9 cellular contexts compared by ENCODE assay signal in the genomic region with DNA sequence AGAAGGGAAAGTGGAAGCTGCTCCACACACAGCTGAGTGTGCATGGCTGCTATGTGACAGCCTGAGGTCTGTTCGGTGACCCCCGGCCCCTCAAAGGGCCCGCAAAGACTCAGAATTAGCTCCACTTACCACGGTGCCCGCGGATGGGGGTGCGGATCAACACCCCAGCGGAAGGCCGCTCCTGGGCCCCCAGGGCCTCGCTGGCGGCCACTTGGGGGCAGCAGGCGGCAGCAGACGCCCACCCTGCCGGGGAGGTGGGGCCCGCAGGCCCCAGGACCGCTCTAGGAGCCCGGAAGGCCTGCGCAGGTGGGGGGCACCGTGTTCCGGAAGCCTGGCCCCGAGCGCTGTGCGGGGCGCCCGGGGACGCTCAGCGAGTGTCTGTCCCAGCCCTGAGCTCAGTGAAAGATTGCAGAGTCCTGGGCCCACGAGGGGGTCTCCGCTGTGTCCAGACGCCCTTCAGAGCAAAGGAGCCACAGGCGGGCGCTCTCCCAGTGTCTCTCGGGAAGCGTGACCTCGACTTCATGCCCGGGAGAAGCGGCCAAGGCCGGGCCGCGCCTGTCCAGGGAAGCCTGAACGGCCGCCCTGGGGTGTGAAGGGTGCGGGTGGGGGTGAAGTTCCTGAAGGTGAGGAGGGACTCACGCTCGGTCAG.
DNase-seq lines count a peak whose midpoint lies in the region; ATAC-seq, FAIRE-seq and TF ChIP-seq lines count a peak whose summit lies in the region.
"Had no signal": no experiment of that assay in that cellular context is flagged by ENCODE, and none has a peak within 500 bp of the region (broad histone marks: within the 10 kb centered on the region; RNA-seq: fewer than 3 reads in every experiment).

No MANE protein-coding gene starts in this region.

- H2AFZ ChIP-seq in H1 (ENCODE audit: low read length): peak overlapping the region; percentile 98

- 29% methylated on average over 43 of the region's 45 CpGs; no CpG with 5 or more reads in 1 of the 2 experiments for WGBS in H1 (ENCODE audit: extremely low coverage in 1 of 2, insufficient coverage in 1 of 2, insufficient read length in 1 of 2, insufficient replicate concordance in 2 of 2, low coverage in 1 of 2, low lambda C conversion rate in 2 of 2, missing lambda C conversion rate in 1 of 2), 2 experiments
- 14 to 21% methylated on average over 21 to 42 of the region's 45 CpGs for WGBS in tibial nerve, 2 donors

- no peak for TF ChIP-seq EP300 in H1 (IDR thresholded peaks at IDR 0.05; ENCODE audit: borderline replicate concordance in 1 of 2, low read depth in 2 of 2, low read length in 2 of 2)
- TF ChIP-seq EP300 in tibial nerve (IDR thresholded peaks at IDR 0.05): peak in 1 of 2 donors; percentile 5

- H3K56ac ChIP-seq in H1 (replicated peaks; ENCODE audit: insufficient read length, low read depth, low read length): no peak overlapping the region

- no peaks in the 10 kb centered on the region; the same call in 1 of the 2 replicates for H3K23me2 ChIP-seq in H1 (ENCODE audit: low read depth, low read length)

- peaks cover 17% of the 10 kb centered on the region for H3K27me3 Mint-ChIP-seq in activated CD4-positive, alpha-beta T cell treated with anti-CD3 and anti-CD28 coated beads, Interleukin-2, amount 10 ng/mL, durations not matched to agents 24 days and 14 days
- peaks cover 20 to 42% (median 24%) of the 10 kb centered on the region in 5 donors for H3K27me3 Mint-ChIP-seq in naive thymus-derived CD4-positive, alpha-beta T cell

- no peaks in the 10 kb centered on the region for H3K4me1 Mint-ChIP-seq in activated CD4-positive, alpha-beta T cell treated with anti-CD3 and anti-CD28 coated beads, Interleukin-2, amount 10 ng/mL, durations not matched to agents 24 days and 14 days
- peaks cover 0 to 10% (median 6%) of the 10 kb centered on the region in 7 donors for H3K4me1 Mint-ChIP-seq in naive thymus-derived CD4-positive, alpha-beta T cell

- H3K18ac ChIP-seq in H1 (ENCODE audit: extremely low read depth, low read length): peak overlapping the region; percentile 80; the same call in 1 of the 2 replicates

- H3K4ac ChIP-seq in H1 (replicated peaks; ENCODE audit: insufficient read length, low read depth, low read length): no peak overlapping the region

- H3K9me3 Mint-ChIP-seq in activated CD4-positive, alpha-beta T cell treated with anti-CD3 and anti-CD28 coated beads, Interleukin-2, amount 10 ng/mL, durations not matched to agents 24 days and 14 days: no peaks in the 10 kb centered on the region
- peaks cover 0 to 1% (median 0%) of the 10 kb centered on the region in 11 donors for H3K9me3 Mint-ChIP-seq in naive thymus-derived CD4-positive, alpha-beta T cell

- H2BK120ac ChIP-seq in H1 (replicated peaks; ENCODE audit: low read depth, low read length): peak overlapping the region; percentile 77

- 0 out of 2 replicates have a peak overlapping the region, but pooled peaks have one; percentile 76 for H2BK15ac ChIP-seq in H1 (ENCODE audit: low read length)

- TF ChIP-seq POLR2A in H1 (IDR thresholded peaks at IDR 0.05; ENCODE audit: control extremely low read depth in 1 of 2, low read depth in 2 of 2, low read length in 2 of 2): no peak
- no peak for TF ChIP-seq POLR2A in tibial nerve (IDR thresholded peaks at IDR 0.05)

- H3K27me3 ChIP-seq in H1 (replicated peaks in 1 of 4; ENCODE audit: control insufficient read depth in 3 of 4, extremely low read depth in 1 of 4, insufficient read depth in 3 of 4, low read length in 3 of 4) (peaks cover 0 to 2% (median 0%) of the 10 kb centered on the region in 4 experiments; a peak in 2 of 7 replicates), tibial nerve (no peaks in the 10 kb centered on the region)
- H3K27me3 ChIP-seq in naive thymus-derived CD4-positive, alpha-beta T cell (ENCODE audit: control insufficient read depth in 2 of 2, insufficient read depth in 2 of 2, low read length in 2 of 2): no peaks in the 10 kb centered on the region

- H3K27ac ChIP-seq in H1 (ENCODE audit: low read depth, low read length) (no peak overlapping the region), tibial nerve (peak overlapping the region; percentile 29 to 73 (median 37))
- H3K27ac ChIP-seq in naive thymus-derived CD4-positive, alpha-beta T cell (ENCODE audit: low read depth, low read length): no peak overlapping the region

- no peak overlapping the region for H2BK12ac ChIP-seq in H1 (ENCODE audit: low read depth, low read length)

- H3K4me2 ChIP-seq in H1 (ENCODE audit: insufficient read depth in 1 of 2, low read depth in 2 of 2, low read length in 2 of 2): peak overlapping the region; percentile 57 to 63

- peaks cover 0 to 7% (median 5%) of the 10 kb centered on the region in 4 experiments; a peak in 5 of 7 replicates for H3K4me1 ChIP-seq in H1 (replicated peaks in 1 of 4; ENCODE audit: control insufficient read depth in 3 of 4, insufficient read depth in 4 of 4, low read length in 3 of 4)
- no peaks in the 10 kb centered on the region for H3K4me1 ChIP-seq in naive thymus-derived CD4-positive, alpha-beta T cell (ENCODE audit: control insufficient read depth in 2 of 2, insufficient read depth in 2 of 2, low read length in 2 of 2)
- peaks cover 0 to 26% (median 12%) of the 10 kb centered on the region in 4 donors for H3K4me1 ChIP-seq in tibial nerve

- peak; percentile 87 to 92 for TF ChIP-seq RAD21 in H1 (IDR thresholded peaks at IDR 0.05 in 1 of 2, conservative IDR thresholded peaks at IDR 0.05 in 1 of 2; ENCODE audit: low read depth in 2 of 2, low read length in 2 of 2)

- no peak overlapping the region for H3K9ac ChIP-seq in H1 (replicated peaks in 1 of 4; ENCODE audit: extremely low read depth in 1 of 4, low read depth in 3 of 4, low read length in 3 of 4)

- peak; percentile 73 for ATAC-seq in naive thymus-derived CD4-positive, alpha-beta T cell
- ATAC-seq in HG03432 (IDR thresholded peaks at IDR 0.05; ENCODE audit: unreplicated experiment): no peak
- ATAC-seq in GM18519 (IDR thresholded peaks at IDR 0.05; ENCODE audit: low FRiP score, unreplicated experiment): no peak
- no peak for ATAC-seq in GM18858 (IDR thresholded peaks at IDR 0.05; ENCODE audit: unreplicated experiment)

- peak overlapping the region; percentile 54 for H4K8ac ChIP-seq in H1 (ENCODE audit: extremely low read depth, insufficient read depth, low read length)

- H3K79me2 ChIP-seq in H1 (ENCODE audit: control insufficient read depth in 1 of 2, insufficient read depth in 2 of 2, low read length in 2 of 2): no peaks in the 10 kb centered on the region

- H3K14ac ChIP-seq in H1 (ENCODE audit: insufficient read length): no peak overlapping the region

- POLR2A ChIA-PET in H1 (lab: Charles Lee; ENCODE audit: partially characterized antibody): interaction anchor here (1.0 to 1.2 kb wide), 2 partner anchors 11 to 16 kb away, joined by 3 to 4 read pairs; no protein-coding TSS in a partner anchor
- POLR2A ChIA-PET in naive thymus-derived CD4-positive, alpha-beta T cell (lab: Charles Lee): no interaction called here

- no peak for FAIRE-seq in H1 (lab: Jason Lieb, UNC)

- TF ChIP-seq CTCF in H1 (IDR thresholded peaks at IDR 0.05; ENCODE audit: control extremely low read depth in 1 of 3, insufficient read depth in 1 of 3, low read depth in 1 of 3, low read length in 3 of 3): peak; percentile 66 to 87 (median 79)
- peak; percentile 38 to 65 (median 45) for TF ChIP-seq CTCF in tibial nerve (IDR thresholded peaks at IDR 0.05)

- no peaks in the 10 kb centered on the region for H3K79me1 ChIP-seq in H1 (ENCODE audit: low read depth, low read length)

- H4K5ac ChIP-seq in H1 (ENCODE audit: insufficient read length, low read depth, low read length): no peak overlapping the region

- no peak overlapping the region for H3K23ac ChIP-seq in H1 (ENCODE audit: insufficient read length)

- peak overlapping the region in 3 of 4 experiments; percentile 11 to 50 (median 14); a peak in 5 of 8 replicates for H3K4me3 ChIP-seq in H1 (ENCODE audit: extremely low read depth in 1 of 4, insufficient read depth in 2 of 4, low read depth in 3 of 4, low read length in 4 of 4)
- H3K4me3 ChIP-seq in naive thymus-derived CD4-positive, alpha-beta T cell (ENCODE audit: low read length): no peak overlapping the region
- peak overlapping the region; percentile 19 to 44 (median 24) for H3K4me3 ChIP-seq in tibial nerve

- H2BK20ac ChIP-seq in H1 (ENCODE audit: low read length): no peak overlapping the region

- H3K27ac Mint-ChIP-seq in activated CD4-positive, alpha-beta T cell treated with anti-CD3 and anti-CD28 coated beads, Interleukin-2, amount 10 ng/mL, durations not matched to agents 24 days and 14 days: no peak overlapping the region
- peak overlapping the region in 2 of 9 donors; percentile 28 to 74 for H3K27ac Mint-ChIP-seq in naive thymus-derived CD4-positive, alpha-beta T cell

- peak overlapping the region; percentile 75 for H4K91ac ChIP-seq in H1 (replicated peaks; ENCODE audit: insufficient read length, low read length)

- intact Hi-C loops in activated CD4-positive, alpha-beta T cell treated with anti-CD3 and anti-CD28 coated beads, Interleukin-2, amount 10 ng/mL, durations not matched to agents 24 days and 14 days (cut with micrococcal nuclease): no loop called here
- intact Hi-C loops in naive thymus-derived CD4-positive, alpha-beta T cell (cut with micrococcal nuclease): no loop called here

- no peaks in the 10 kb centered on the region for H3K9me3 ChIP-seq in H1 (ENCODE audit: insufficient read depth in 2 of 2, low read depth in 1 of 2, low read length in 1 of 2)
- H3K9me3 ChIP-seq in naive thymus-derived CD4-positive, alpha-beta T cell (ENCODE audit: control insufficient read depth in 2 of 3, low read length in 3 of 3): no peaks in the 10 kb centered on the region
- no peaks in the 10 kb centered on the region for H3K9me3 ChIP-seq in tibial nerve

- peak overlapping the region; percentile 7 for H3K4me3 Mint-ChIP-seq in activated CD4-positive, alpha-beta T cell treated with anti-CD3 and anti-CD28 coated beads, Interleukin-2, amount 10 ng/mL, durations not matched to agents 24 days and 14 days
- H3K4me3 Mint-ChIP-seq in naive thymus-derived CD4-positive, alpha-beta T cell: peak overlapping the region in 9 of 10 donors; percentile 34 to 77 (median 63)

- no peak for DNase-seq in activated CD4-positive, alpha-beta T cell treated with anti-CD3 and anti-CD28 coated beads, Interleukin-2, amount 10 ng/mL, durations not matched to agents 24 days and 14 days
- DNase-seq in activated CD4-positive, alpha-beta T cell treated with anti-CD3 and anti-CD28 coated beads, Interleukin-2, amount 50 U/mL, for 1 hour: no peak
- DNase-seq in H1 (ENCODE audit: low read depth in 1 of 2, low spot score in 2 of 2) (peak; percentile 44 to 83), tibial nerve (ENCODE audit: low spot score in 2 of 2) (no peak)
- peak in 4 of 9 donors; percentile 5 to 19 (median 12) for DNase-seq in naive thymus-derived CD4-positive, alpha-beta T cell
- DNase-seq: amniotic stem cell had no signal

- H3K36me3 ChIP-seq in H1 (ENCODE audit: control insufficient read depth in 2 of 4, insufficient read depth in 4 of 4, low read length in 3 of 4) (no peaks in the 10 kb centered on the region), tibial nerve (no peaks in the 10 kb centered on the region)
- no peaks in the 10 kb centered on the region for H3K36me3 ChIP-seq in naive thymus-derived CD4-positive, alpha-beta T cell (ENCODE audit: control insufficient read depth in 2 of 3, insufficient read depth in 3 of 3, low read length in 3 of 3)

- H3K36me3 Mint-ChIP-seq in activated CD4-positive, alpha-beta T cell treated with anti-CD3 and anti-CD28 coated beads, Interleukin-2, amount 10 ng/mL, durations not matched to agents 24 days and 14 days (ENCODE audit: low read depth): no peaks in the 10 kb centered on the region
- H3K36me3 Mint-ChIP-seq in naive thymus-derived CD4-positive, alpha-beta T cell: peaks cover 0 to 4% (median 0%) of the 10 kb centered on the region in 5 donors

- peak overlapping the region; percentile 67; the same call in 1 of the 2 replicates for H2BK5ac ChIP-seq in H1 (ENCODE audit: low read depth, low read length)

- H4K20me1 ChIP-seq in H1 (replicated peaks in 1 of 2; ENCODE audit: control insufficient read depth in 1 of 2, insufficient read depth in 2 of 2, low read length in 2 of 2): no peaks in the 10 kb centered on the region

- CTCF ChIA-PET in H1 (lab: Charles Lee; ENCODE audit: partially characterized antibody): interaction anchor here (0.6 to 2.2 kb wide), 41 partner anchors 9 to 506 kb away, joined by 3 to 11 read pairs (median 4); no protein-coding TSS in a partner anchor
- CTCF ChIA-PET in naive thymus-derived CD4-positive, alpha-beta T cell (lab: Charles Lee): no interaction called here

- no peak overlapping the region for H2AK5ac ChIP-seq in H1 (ENCODE audit: low read depth, low read length)

Comparison
In these comparisons a context has a peak if more than half of its experiments do, and no peak if none do; other contexts are left out.
1. DNase-seq: peak in H1 (2 of 2); none in activated CD4-positive, alpha-beta T cell treated with anti-CD3 and anti-CD28 coated beads, Interleukin-2, amount 10 ng/mL, durations not matched to agents 24 days and 14 days (single experiment), activated CD4-positive, alpha-beta T cell treated with anti-CD3 and anti-CD28 coated beads, Interleukin-2, amount 50 U/mL, for 1 hour (single experiment) and tibial nerve (0 of 2).
2. H3K27ac ChIP-seq: peak in tibial nerve (4 of 4); none in H1 (single experiment) and naive thymus-derived CD4-positive, alpha-beta T cell (single experiment).